ENCODE assay signal across 8 cellular contexts in genomic region chr3:194769020-194769643, GRCh38.
DNase-seq lines count a peak whose midpoint lies in the region; ATAC-seq, FAIRE-seq and TF ChIP-seq lines count a peak whose summit lies in the region.

No MANE protein-coding gene starts in this region.

- H2AFZ ChIP-seq in HepG2 (ENCODE audit: low read length) = peak overlapping the region; percentile 22

- H3K9me3 Mint-ChIP-seq in activated CD4-positive, alpha-beta T cell treated with anti-CD3 and anti-CD28 coated beads, Interleukin-2, amount 10 ng/mL, durations not matched to agents 7 days and 5 days = no peaks in the 10 kb centered on the region

- peak; percentile 59 for FAIRE-seq in HepG2 (lab: Jason Lieb, UNC)

- H3K4me3 Mint-ChIP-seq in activated CD4-positive, alpha-beta T cell treated with anti-CD3 and anti-CD28 coated beads, Interleukin-2, amount 10 ng/mL, durations not matched to agents 7 days and 5 days = peak overlapping the region; percentile 75

- H3K9ac ChIP-seq in HepG2 (ENCODE audit: insufficient read depth, low read depth, low read length) = no peak overlapping the region

- in situ Hi-C loops in HepG2 (cut with HindIII; ENCODE audit: extremely low pct_ligation_motif_present, low pct_unique_long_range_greater_than_20kb) = no loop called here

- peak overlapping the region; percentile 79 for H3K27ac Mint-ChIP-seq in activated CD4-positive, alpha-beta T cell treated with anti-CD3 and anti-CD28 coated beads, Interleukin-2, amount 10 ng/mL, durations not matched to agents 7 days and 5 days

- no TSS peak for BruUV-seq in HepG2 (replicated peaks; lab: Mats Ljungman, UMichigan)

- intact Hi-C loops in HepG2 (cut with micrococcal nuclease; ENCODE audit: unreplicated experiment) = no loop called here

- no peaks in the 10 kb centered on the region for H4K20me1 ChIP-seq in HepG2 (ENCODE audit: insufficient read depth, low read length)

- 10% methylated on average over 16 of the region's 16 CpGs for WGBS in HepG2 (ENCODE audit: low lambda C conversion rate)

- peaks cover 22% of the 10 kb centered on the region for H3K4me1 Mint-ChIP-seq in activated CD4-positive, alpha-beta T cell treated with anti-CD3 and anti-CD28 coated beads, Interleukin-2, amount 10 ng/mL, durations not matched to agents 7 days and 5 days

- peaks cover 14% of the 10 kb centered on the region for H3K27me3 Mint-ChIP-seq in activated CD4-positive, alpha-beta T cell treated with anti-CD3 and anti-CD28 coated beads, Interleukin-2, amount 10 ng/mL, durations not matched to agents 7 days and 5 days

- peak overlapping the region; percentile 83 for H3K4me2 ChIP-seq in HepG2 (ENCODE audit: low read depth, low read length)

- no peak for TF ChIP-seq RAD21 in HepG2 (CRISPR knock-in tag; IDR thresholded peaks at IDR 0.05)

- TF ChIP-seq CTCF in HepG2 (CRISPR knock-in tag; IDR thresholded peaks at IDR 0.05) = no peak

- TF ChIP-seq POLR2A in GM19099 (IDR thresholded peaks at IDR 0.05; ENCODE audit: extremely low read depth, insufficient read length, low read depth) (peak; percentile 49), HepG2 (IDR thresholded peaks at IDR 0.05; ENCODE audit: insufficient read depth in 1 of 2, low read depth in 2 of 2, low read length in 2 of 2) (0 out of 4 replicates have a peak, but pooled peaks of 1 of the 2 experiments have one; percentile 39)

- POLR2A ChIA-PET in activated CD4-positive, alpha-beta T cell treated with anti-CD3 and anti-CD28 coated beads, Interleukin-2, amount 10 ng/mL, durations not matched to agents 7 days and 5 days (lab: Charles Lee) = no interaction called here
- POLR2A ChIA-PET in HepG2 (lab: Yijun Ruan, JAX) = interaction anchor here (1.0 to 1.3 kb wide), 5 partner anchors 16 to 96 kb away, joined by 3 to 7 read pairs (median 4); partner anchors contain the start of gene FAM43A

- peak; percentile 94 for DNase-seq in AG20443 (ENCODE audit: low spot score)
- DNase-seq in NCI-H526 (lab: John Stamatoyannopoulos, UW) = peak; percentile 98 to 99
- peak; percentile 96 for DNase-seq in activated CD4-positive, alpha-beta T cell treated with anti-CD3 and anti-CD28 coated beads, Interleukin-2, amount 10 ng/mL, durations not matched to agents 7 days and 5 days
- DNase-seq in dermis microvascular lymphatic vessel endothelial cell (ENCODE audit: low read depth in 2 of 2) = peak; percentile 90 to 98
- DNase-seq in HepG2 (ENCODE audit: low spot score) = peak; percentile 92
- DNase-seq in stimulated activated CD4-positive, alpha-beta T cell treated with anti-CD3 and anti-CD28 coated beads, Interleukin-4, amount 100 ng/mL, for 1 hour = peak; percentile 90

- no peaks in the 10 kb centered on the region for H3K36me3 ChIP-seq in HepG2 (replicated peaks in 1 of 2; ENCODE audit: control insufficient read depth in 1 of 2, insufficient read depth in 2 of 2, low read length in 2 of 2)

- H3K36me3 Mint-ChIP-seq in activated CD4-positive, alpha-beta T cell treated with anti-CD3 and anti-CD28 coated beads, Interleukin-2, amount 10 ng/mL, durations not matched to agents 7 days and 5 days (ENCODE audit: low read depth) = no peaks in the 10 kb centered on the region

- peak; percentile 93 for ATAC-seq in HG03378 (IDR thresholded peaks at IDR 0.05; ENCODE audit: unreplicated experiment)
- peak; percentile 94 for ATAC-seq in HepG2

- CTCF ChIA-PET in activated CD4-positive, alpha-beta T cell treated with anti-CD3 and anti-CD28 coated beads, Interleukin-2, amount 10 ng/mL, durations not matched to agents 7 days and 5 days (lab: Charles Lee) = interaction anchor here (0.5 to 2.5 kb wide), 7 partner anchors 10 to 453 kb away, joined by 3 to 6 read pairs (median 3); no protein-coding TSS in a partner anchor
- CTCF ChIA-PET in HepG2 (lab: Yijun Ruan, JAX; ENCODE audit: low intra/inter-chr PET ratio, low total read pairs) = no interaction called here

- H3K9me3 ChIP-seq in HepG2 (ENCODE audit: low read length) = no peaks in the 10 kb centered on the region

- no peaks in the 10 kb centered on the region for H3K79me2 ChIP-seq in HepG2 (ENCODE audit: insufficient read depth, low read length)

- peaks cover 22% of the 10 kb centered on the region for H3K4me1 ChIP-seq in HepG2 (ENCODE audit: insufficient read depth, low read length)

- H3K27me3 ChIP-seq in HepG2 (ENCODE audit: control insufficient read depth in 1 of 2, insufficient read depth in 2 of 2, low read length in 2 of 2) = peaks cover 0 to 24% of the 10 kb centered on the region in 2 experiments; a peak in 4 of 5 replicates

- peak overlapping the region; percentile 21 to 56 (median 24) for H3K4me3 ChIP-seq in HepG2 (replicated peaks in 1 of 3; ENCODE audit: insufficient read depth in 1 of 3, low read depth in 2 of 3, low read length in 3 of 3)

- H3K27ac ChIP-seq in HepG2 (ENCODE audit: extremely low read length, insufficient read depth, low read length) = no peak overlapping the region

- no peak for TF ChIP-seq EP300 in HepG2 (IDR thresholded peaks at IDR 0.05; ENCODE audit: low read depth in 2 of 2, low read length in 2 of 2)
- no peak for TF ChIP-seq EP300 in HepG2 (CRISPR knock-in tag; IDR thresholded peaks at IDR 0.05; ENCODE audit: borderline replicate concordance)

TF ChIP-seq in HepG2, 621 proteins besides CTCF, POLR2A, EP300 and RAD21 (continues in another document):
- 0 out of 2 replicates have a peak, but pooled peaks have one; percentile 44 for TF ChIP-seq KLF6 (CRISPR knock-in tag; IDR thresholded peaks at IDR 0.05)
- no peak for TF ChIP-seq ATF5 (CRISPR knock-in tag; IDR thresholded peaks at IDR 0.05; ENCODE audit: low read depth)
- TF ChIP-seq ARID4A (CRISPR knock-in tag; IDR thresholded peaks at IDR 0.05; ENCODE audit: borderline replicate concordance) = peak; percentile 24; the same call in 1 of the 2 replicates
- TF ChIP-seq ZBTB42 (CRISPR knock-in tag; IDR thresholded peaks at IDR 0.05) = no peak
- TF ChIP-seq SP2 (CRISPR knock-in tag; IDR thresholded peaks at IDR 0.05) = peak; percentile 89
- TF ChIP-seq ZNF20 (CRISPR knock-in tag; IDR thresholded peaks at IDR 0.05) = no peak
- peak; percentile 82 for TF ChIP-seq SP4 (CRISPR knock-in tag; IDR thresholded peaks at IDR 0.05)
- TF ChIP-seq ARID3A (IDR thresholded peaks at IDR 0.05; ENCODE audit: low read depth, low read length) = 0 out of 2 replicates have a peak, but pooled peaks have one; percentile 46
- no peak for TF ChIP-seq DRAP1 (CRISPR knock-in tag; IDR thresholded peaks at IDR 0.05)
